7 cellular contexts compared by ENCODE assay signal in the genomic region with DNA sequence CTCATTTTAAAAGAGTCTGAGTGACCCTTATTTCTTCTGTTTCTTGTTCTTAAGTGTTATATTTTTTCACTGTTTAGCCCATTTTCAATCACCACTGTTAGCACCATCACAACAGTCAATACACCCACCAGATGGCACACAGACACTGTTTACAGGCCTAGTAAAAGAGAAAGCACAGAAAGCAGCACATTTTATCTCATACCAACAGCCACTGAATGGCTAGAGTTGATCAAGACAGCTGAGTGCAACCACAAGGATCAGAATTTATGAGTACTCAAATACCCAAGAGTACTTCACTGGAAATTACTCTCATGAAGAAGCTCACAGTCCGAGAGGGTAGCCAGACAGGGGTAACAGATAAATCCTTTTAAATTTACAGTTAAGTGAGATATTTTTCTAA.
DNase-seq lines count a peak whose midpoint lies in the region; ATAC-seq, FAIRE-seq and TF ChIP-seq lines count a peak whose summit lies in the region.

No MANE protein-coding gene starts in this region.

- 0% methylated on average over 1 of the region's 1 CpG for WGBS in K562 (ENCODE audit: insufficient coverage, low coverage, missing lambda C conversion rate)
- 77 to 94% (median 92%) methylated on average over 1 of the region's 1 CpG for WGBS in stomach, 5 donors

- H2AFZ ChIP-seq in K562 (ENCODE audit: low read depth, low read length): no peak overlapping the region

- H3K36me3 Mint-ChIP-seq in stimulated activated memory B cell treated with anti-CD40 and anti-IgM and Interleukin-4, amounts not matched to agents 10 μg/mL and 1 μg/mL and 100 μg/mL, for 72 hours: peaks cover 19% of the 10 kb centered on the region

- TF ChIP-seq RAD21 in K562 (CRISPR knock-in tag; conservative IDR thresholded peaks at IDR 0.05 in 1 of 2, IDR thresholded peaks at IDR 0.05 in 1 of 2): peak; percentile 94

- peak; percentile 65 for ATAC-seq in GM21619 (IDR thresholded peaks at IDR 0.05; ENCODE audit: unreplicated experiment)
- peak; percentile 82 for ATAC-seq in K562
- no peak for ATAC-seq in stimulated activated memory B cell treated with anti-CD40 and anti-IgM and Interleukin-4, amounts not matched to agents 10 μg/mL and 1 μg/mL and 100 μg/mL, for 72 hours

- no peaks in the 10 kb centered on the region for H3K9me3 ChIP-seq in K562 (replicated peaks; ENCODE audit: control insufficient read depth, insufficient read depth, low read depth, low read length)
- no peaks in the 10 kb centered on the region for H3K9me3 ChIP-seq in stomach

- no peak overlapping the region for H3K4me3 Mint-ChIP-seq in stimulated activated memory B cell treated with anti-CD40 and anti-IgM and Interleukin-4, amounts not matched to agents 10 μg/mL and 1 μg/mL and 100 μg/mL, for 72 hours

- H3K9me3 Mint-ChIP-seq in stimulated activated memory B cell treated with anti-CD40 and anti-IgM and Interleukin-4, amounts not matched to agents 10 μg/mL and 1 μg/mL and 100 μg/mL, for 72 hours: no peaks in the 10 kb centered on the region

- intact Hi-C loops in K562 (cut with micrococcal nuclease): loop anchor here (1.0 to 5.0 kb wide), 6 partner anchors 24 to 970 kb away; a partner anchor contains a TSS
- intact Hi-C loops in stomach (cut with DNase I; ENCODE audit: low total_unique reads): no loop called here

- CTCF ChIA-PET in K562 (lab: Yijun Ruan, JAX; ENCODE audit: low intra/inter-chr PET ratio): interaction anchor here (1.5 kb wide), 1 partner anchor 258 kb away, joined by 6 read pairs; no protein-coding TSS in a partner anchor

- H3K4me3 ChIP-seq in K562: no peak overlapping the region
- H3K4me3 ChIP-seq in stomach: no peak overlapping the region

- H3K27ac ChIP-seq in K562 (ENCODE audit: extremely low read depth, low read depth, low read length) (peak overlapping the region; percentile 45; the same call in 2 of the 3 replicates), stomach (no peak overlapping the region)

- H3K27me3 Mint-ChIP-seq in stimulated activated memory B cell treated with anti-CD40 and anti-IgM and Interleukin-4, amounts not matched to agents 10 μg/mL and 1 μg/mL and 100 μg/mL, for 72 hours: no peaks in the 10 kb centered on the region

- H3K36me3 ChIP-seq in K562 (ENCODE audit: control insufficient read depth, insufficient read depth, low read length) (peaks cover 32% of the 10 kb centered on the region), stomach (no peaks in the 10 kb centered on the region)

- H3K4me1 ChIP-seq in K562 (replicated peaks in 1 of 2; ENCODE audit: control insufficient read depth in 2 of 2, insufficient read depth in 2 of 2, low read length in 2 of 2) (peaks cover 22 to 29% of the 10 kb centered on the region in 2 experiments; a peak in 4 of 5 replicates), stomach (peaks cover 0 to 49% (median 25%) of the 10 kb centered on the region in 4 donors)

- H3K9me1 ChIP-seq in K562 (ENCODE audit: control insufficient read depth, insufficient read depth, low read length): no peaks in the 10 kb centered on the region

- H3K79me2 ChIP-seq in K562 (ENCODE audit: control insufficient read depth, insufficient read depth, low read length): peaks cover 97% of the 10 kb centered on the region

- H3K27me3 ChIP-seq in K562 (ENCODE audit: control insufficient read depth in 2 of 2, insufficient read depth in 2 of 2, low read length in 2 of 2): no peaks in the 10 kb centered on the region
- H3K27me3 ChIP-seq in stomach: no peaks in the 10 kb centered on the region

- DNase-seq in GM13977 (ENCODE audit: low spot score): peak; percentile 45
- peak; percentile 84 for DNase-seq in KBM-7
- DNase-seq in K562 (ENCODE audit: extremely low read depth in 1 of 4, low spot score in 3 of 4): peak; percentile 35 to 89 (median 56)
- DNase-seq in stomach: no peak
- DNase-seq in LoVo (ENCODE audit: low spot score): no peak

- peak overlapping the region; percentile 47 for H3K27ac Mint-ChIP-seq in stimulated activated memory B cell treated with anti-CD40 and anti-IgM and Interleukin-4, amounts not matched to agents 10 μg/mL and 1 μg/mL and 100 μg/mL, for 72 hours

- POLR2A ChIA-PET in K562 (lab: Yijun Ruan, JAX): interaction anchor here (0.5 to 1.3 kb wide), 7 partner anchors 9 to 668 kb away, joined by 3 to 7 read pairs (median 3); no protein-coding TSS in a partner anchor

- FAIRE-seq in K562 (lab: Jason Lieb, UNC): peak; percentile 88

- no peaks in the 10 kb centered on the region for H4K20me1 ChIP-seq in K562 (replicated peaks; ENCODE audit: control insufficient read depth, insufficient read depth, low read length)

- no TSS peak for BruUV-seq in K562 (replicated peaks; lab: Mats Ljungman, UMichigan)

- peak overlapping the region; percentile 48 for H3K4me2 ChIP-seq in K562 (ENCODE audit: insufficient read depth, low read length)

- peak; percentile 91 for TF ChIP-seq EP300 in K562 (IDR thresholded peaks at IDR 0.05; ENCODE audit: low read length)
- TF ChIP-seq EP300 in stomach (IDR thresholded peaks at IDR 0.05): no peak

- in situ Hi-C loops in GM13977 (cut with MboI; ENCODE audit: low pct_unique_long_range_greater_than_20kb, low sequenced_read_pairs, unreplicated experiment) (no loop called here), KBM-7 (cut with MboI; ENCODE audit: low pct_unique_long_range_greater_than_20kb, low sequenced_read_pairs) (no loop called here), K562 (cut with MboI) (loop anchor here (5.0 kb wide), 1 partner anchor 260 kb away; no protein-coding TSS in a partner anchor)

- H3K4me1 Mint-ChIP-seq in stimulated activated memory B cell treated with anti-CD40 and anti-IgM and Interleukin-4, amounts not matched to agents 10 μg/mL and 1 μg/mL and 100 μg/mL, for 72 hours: peaks cover 27% of the 10 kb centered on the region

- H3K9ac ChIP-seq in K562 (ENCODE audit: insufficient read depth in 1 of 2, low read depth in 2 of 2, low read length in 2 of 2): peak overlapping the region in 1 of 2 experiments; percentile 35; a peak in 1 of 4 replicates

- TF ChIP-seq CTCF in GM13977 (IDR thresholded peaks at IDR 0.05; ENCODE audit: extremely low read depth, insufficient read depth, missing control alignments) (peak; percentile 59), K562 (IDR thresholded peaks at IDR 0.05 in 2 of 3, conservative IDR thresholded peaks at IDR 0.05 in 1 of 3; ENCODE audit: insufficient read depth in 2 of 3, low read depth in 1 of 3, low read length in 3 of 3) (peak; percentile 71 to 83 (median 72); a peak in 5 of 6 replicates), stomach (IDR thresholded peaks at IDR 0.05) (no peak)

- TF ChIP-seq POLR2A in K562 (conservative IDR thresholded peaks at IDR 0.05) (no peak), stomach (IDR thresholded peaks at IDR 0.05) (no peak)

TF ChIP-seq in K562, 482 proteins besides CTCF, POLR2A, EP300 and RAD21 (continues in another document):
- TF ChIP-seq ZNF584 (CRISPR knock-in tag; IDR thresholded peaks at IDR 0.05; ENCODE audit: low read depth) (peak; percentile 95), MAFF (IDR thresholded peaks at IDR 0.05; ENCODE audit: low read length) (no peak), ESRRA (IDR thresholded peaks at IDR 0.05; ENCODE audit: borderline replicate concordance, low read depth) (peak; percentile 73; the same call in 1 of the 2 replicates), ZNF184 (CRISPR knock-in tag; IDR thresholded peaks at IDR 0.05) (no peak), LARP7 (IDR thresholded peaks at IDR 0.05) (no peak), RBM39 (optimal IDR thresholded peaks at IDR 0.05; ENCODE audit: low read depth, low read length) (no peak), ZNF778 (CRISPR knock-in tag; IDR thresholded peaks at IDR 0.05) (no peak), CHCHD3 (CRISPR knock-in tag; IDR thresholded peaks at IDR 0.05) (no peak), CAMTA2 (CRISPR knock-in tag; conservative IDR thresholded peaks at IDR 0.05) (no peak), NR4A1 (CRISPR knock-in tag; IDR thresholded peaks at IDR 0.05) (no peak), NR4A1 (tag; IDR thresholded peaks at IDR 0.05) (no peak), TBP (optimal IDR thresholded peaks at IDR 0.05; ENCODE audit: low read depth, low read length) (no peak), CC2D1A (IDR thresholded peaks at IDR 0.05) (peak; percentile 89), MIER1 (IDR thresholded peaks at IDR 0.05; ENCODE audit: low read depth) (no peak), SRSF1 (IDR thresholded peaks at IDR 0.05; ENCODE audit: low read depth, low read length) (no peak), HNRNPH1 (optimal IDR thresholded peaks at IDR 0.05; ENCODE audit: low read depth, low read length) (no peak), TRIM28 (IDR thresholded peaks at IDR 0.05) (peak; percentile 75), RFX5 (IDR thresholded peaks at IDR 0.05; ENCODE audit: low read depth, low read length) (no peak)
- TF ChIP-seq, protein P1, sequence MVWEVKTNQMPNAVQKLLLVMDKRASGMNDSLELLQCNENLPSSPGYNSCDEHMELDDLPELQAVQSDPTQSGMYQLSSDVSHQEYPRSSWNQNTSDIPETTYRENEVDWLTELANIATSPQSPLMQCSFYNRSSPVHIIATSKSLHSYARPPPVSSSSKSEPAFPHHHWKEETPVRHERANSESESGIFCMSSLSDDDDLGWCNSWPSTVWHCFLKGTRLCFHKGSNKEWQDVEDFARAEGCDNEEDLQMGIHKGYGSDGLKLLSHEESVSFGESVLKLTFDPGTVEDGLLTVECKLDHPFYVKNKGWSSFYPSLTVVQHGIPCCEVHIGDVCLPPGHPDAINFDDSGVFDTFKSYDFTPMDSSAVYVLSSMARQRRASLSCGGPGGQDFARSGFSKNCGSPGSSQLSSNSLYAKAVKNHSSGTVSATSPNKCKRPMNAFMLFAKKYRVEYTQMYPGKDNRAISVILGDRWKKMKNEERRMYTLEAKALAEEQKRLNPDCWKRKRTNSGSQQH (CRISPR knock-in tag; IDR thresholded peaks at IDR 0.05): no peak
- TF ChIP-seq, protein P2, sequence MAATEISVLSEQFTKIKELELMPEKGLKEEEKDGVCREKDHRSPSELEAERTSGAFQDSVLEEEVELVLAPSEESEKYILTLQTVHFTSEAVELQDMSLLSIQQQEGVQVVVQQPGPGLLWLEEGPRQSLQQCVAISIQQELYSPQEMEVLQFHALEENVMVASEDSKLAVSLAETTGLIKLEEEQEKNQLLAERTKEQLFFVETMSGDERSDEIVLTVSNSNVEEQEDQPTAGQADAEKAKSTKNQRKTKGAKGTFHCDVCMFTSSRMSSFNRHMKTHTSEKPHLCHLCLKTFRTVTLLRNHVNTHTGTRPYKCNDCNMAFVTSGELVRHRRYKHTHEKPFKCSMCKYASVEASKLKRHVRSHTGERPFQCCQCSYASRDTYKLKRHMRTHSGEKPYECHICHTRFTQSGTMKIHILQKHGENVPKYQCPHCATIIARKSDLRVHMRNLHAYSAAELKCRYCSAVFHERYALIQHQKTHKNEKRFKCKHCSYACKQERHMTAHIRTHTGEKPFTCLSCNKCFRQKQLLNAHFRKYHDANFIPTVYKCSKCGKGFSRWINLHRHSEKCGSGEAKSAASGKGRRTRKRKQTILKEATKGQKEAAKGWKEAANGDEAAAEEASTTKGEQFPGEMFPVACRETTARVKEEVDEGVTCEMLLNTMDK (IDR thresholded peaks at IDR 0.05; ENCODE audit: borderline replicate concordance, insufficient read depth, low read depth, low read length, poor library complexity, severe bottlenecking): no peak

Comparison
In these comparisons a context has a peak if more than half of its experiments do, and no peak if none do; other contexts are left out.
1. DNase-seq: peak in GM13977 (single experiment), KBM-7 (single experiment) and K562 (4 of 4); none in stomach (single experiment) and LoVo (single experiment).
2. CTCF ChIP-seq: peak in GM13977 (single experiment) and K562 (3 of 3); none in stomach (0 of 7).